1 cellular context compared by ENCODE assay signal in genomic region chr22:20116951-20117645, GRCh38.
TF ChIP-seq lines count a peak whose summit lies in the region.

A gene with protein sequence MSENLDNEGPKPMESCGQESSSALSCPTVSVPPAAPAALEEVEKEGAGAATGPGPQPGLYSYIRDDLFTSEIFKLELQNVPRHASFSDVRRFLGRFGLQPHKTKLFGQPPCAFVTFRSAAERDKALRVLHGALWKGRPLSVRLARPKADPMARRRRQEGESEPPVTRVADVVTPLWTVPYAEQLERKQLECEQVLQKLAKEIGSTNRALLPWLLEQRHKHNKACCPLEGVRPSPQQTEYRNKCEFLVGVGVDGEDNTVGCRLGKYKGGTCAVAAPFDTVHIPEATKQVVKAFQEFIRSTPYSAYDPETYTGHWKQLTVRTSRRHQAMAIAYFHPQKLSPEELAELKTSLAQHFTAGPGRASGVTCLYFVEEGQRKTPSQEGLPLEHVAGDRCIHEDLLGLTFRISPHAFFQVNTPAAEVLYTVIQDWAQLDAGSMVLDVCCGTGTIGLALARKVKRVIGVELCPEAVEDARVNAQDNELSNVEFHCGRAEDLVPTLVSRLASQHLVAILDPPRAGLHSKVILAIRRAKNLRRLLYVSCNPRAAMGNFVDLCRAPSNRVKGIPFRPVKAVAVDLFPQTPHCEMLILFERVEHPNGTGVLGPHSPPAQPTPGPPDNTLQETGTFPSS (minus strand): TSS chr22:20117226. CDS start chr22:20116906, 320 bp downstream.

TF ChIP-seq in HepG2, 621 proteins besides CTCF, POLR2A, EP300 and RAD21 (continued from another document and continues in another):
- TF ChIP-seq AHDC1 (CRISPR knock-in tag; IDR thresholded peaks at IDR 0.05; ENCODE audit: borderline replicate concordance) = peak; percentile 47; the same call in 1 of the 2 replicates
- no peak for TF ChIP-seq ZNF891 (CRISPR knock-in tag; IDR thresholded peaks at IDR 0.05)
- peak; percentile 91 for TF ChIP-seq YEATS4 (CRISPR knock-in tag; IDR thresholded peaks at IDR 0.05; ENCODE audit: borderline replicate concordance)
- TF ChIP-seq CHD4 (IDR thresholded peaks at IDR 0.05; ENCODE audit: borderline replicate concordance, low read length) = no peak
- TF ChIP-seq, protein P1, sequence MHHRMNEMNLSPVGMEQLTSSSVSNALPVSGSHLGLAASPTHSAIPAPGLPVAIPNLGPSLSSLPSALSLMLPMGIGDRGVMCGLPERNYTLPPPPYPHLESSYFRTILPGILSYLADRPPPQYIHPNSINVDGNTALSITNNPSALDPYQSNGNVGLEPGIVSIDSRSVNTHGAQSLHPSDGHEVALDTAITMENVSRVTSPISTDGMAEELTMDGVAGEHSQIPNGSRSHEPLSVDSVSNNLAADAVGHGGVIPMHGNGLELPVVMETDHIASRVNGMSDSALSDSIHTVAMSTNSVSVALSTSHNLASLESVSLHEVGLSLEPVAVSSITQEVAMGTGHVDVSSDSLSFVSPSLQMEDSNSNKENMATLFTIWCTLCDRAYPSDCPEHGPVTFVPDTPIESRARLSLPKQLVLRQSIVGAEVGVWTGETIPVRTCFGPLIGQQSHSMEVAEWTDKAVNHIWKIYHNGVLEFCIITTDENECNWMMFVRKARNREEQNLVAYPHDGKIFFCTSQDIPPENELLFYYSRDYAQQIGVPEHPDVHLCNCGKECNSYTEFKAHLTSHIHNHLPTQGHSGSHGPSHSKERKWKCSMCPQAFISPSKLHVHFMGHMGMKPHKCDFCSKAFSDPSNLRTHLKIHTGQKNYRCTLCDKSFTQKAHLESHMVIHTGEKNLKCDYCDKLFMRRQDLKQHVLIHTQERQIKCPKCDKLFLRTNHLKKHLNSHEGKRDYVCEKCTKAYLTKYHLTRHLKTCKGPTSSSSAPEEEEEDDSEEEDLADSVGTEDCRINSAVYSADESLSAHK (CRISPR knock-in tag; IDR thresholded peaks at IDR 0.05; ENCODE audit: borderline replicate concordance) = no peak
- TF ChIP-seq, protein P2, sequence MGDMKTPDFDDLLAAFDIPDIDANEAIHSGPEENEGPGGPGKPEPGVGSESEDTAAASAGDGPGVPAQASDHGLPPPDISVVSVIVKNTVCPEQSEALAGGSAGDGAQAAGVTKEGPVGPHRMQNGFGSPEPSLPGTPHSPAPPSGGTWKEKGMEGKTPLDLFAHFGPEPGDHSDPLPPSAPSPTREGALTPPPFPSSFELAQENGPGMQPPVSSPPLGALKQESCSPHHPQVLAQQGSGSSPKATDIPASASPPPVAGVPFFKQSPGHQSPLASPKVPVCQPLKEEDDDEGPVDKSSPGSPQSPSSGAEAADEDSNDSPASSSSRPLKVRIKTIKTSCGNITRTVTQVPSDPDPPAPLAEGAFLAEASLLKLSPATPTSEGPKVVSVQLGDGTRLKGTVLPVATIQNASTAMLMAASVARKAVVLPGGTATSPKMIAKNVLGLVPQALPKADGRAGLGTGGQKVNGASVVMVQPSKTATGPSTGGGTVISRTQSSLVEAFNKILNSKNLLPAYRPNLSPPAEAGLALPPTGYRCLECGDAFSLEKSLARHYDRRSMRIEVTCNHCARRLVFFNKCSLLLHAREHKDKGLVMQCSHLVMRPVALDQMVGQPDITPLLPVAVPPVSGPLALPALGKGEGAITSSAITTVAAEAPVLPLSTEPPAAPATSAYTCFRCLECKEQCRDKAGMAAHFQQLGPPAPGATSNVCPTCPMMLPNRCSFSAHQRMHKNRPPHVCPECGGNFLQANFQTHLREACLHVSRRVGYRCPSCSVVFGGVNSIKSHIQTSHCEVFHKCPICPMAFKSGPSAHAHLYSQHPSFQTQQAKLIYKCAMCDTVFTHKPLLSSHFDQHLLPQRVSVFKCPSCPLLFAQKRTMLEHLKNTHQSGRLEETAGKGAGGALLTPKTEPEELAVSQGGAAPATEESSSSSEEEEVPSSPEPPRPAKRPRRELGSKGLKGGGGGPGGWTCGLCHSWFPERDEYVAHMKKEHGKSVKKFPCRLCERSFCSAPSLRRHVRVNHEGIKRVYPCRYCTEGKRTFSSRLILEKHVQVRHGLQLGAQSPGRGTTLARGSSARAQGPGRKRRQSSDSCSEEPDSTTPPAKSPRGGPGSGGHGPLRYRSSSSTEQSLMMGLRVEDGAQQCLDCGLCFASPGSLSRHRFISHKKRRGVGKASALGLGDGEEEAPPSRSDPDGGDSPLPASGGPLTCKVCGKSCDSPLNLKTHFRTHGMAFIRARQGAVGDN (CRISPR knock-in tag; IDR thresholded peaks at IDR 0.05) = peak; percentile 90
- TF ChIP-seq, protein P3, sequence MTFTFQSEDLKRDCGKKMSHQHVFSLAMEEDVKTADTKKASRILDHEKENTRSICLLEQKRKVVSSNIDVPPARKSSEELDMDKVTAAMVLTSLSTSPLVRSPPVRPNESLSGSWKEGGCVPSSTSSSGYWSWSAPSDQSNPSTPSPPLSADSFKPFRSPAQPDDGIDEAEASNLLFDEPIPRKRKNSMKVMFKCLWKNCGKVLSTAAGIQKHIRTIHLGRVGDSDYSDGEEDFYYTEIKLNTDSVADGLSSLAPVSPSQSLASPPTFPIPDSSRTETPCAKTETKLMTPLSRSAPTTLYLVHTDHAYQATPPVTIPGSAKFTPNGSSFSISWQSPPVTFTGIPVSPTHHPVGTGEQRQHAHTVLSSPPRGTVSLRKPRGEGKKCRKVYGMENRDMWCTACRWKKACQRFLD (CRISPR knock-in tag; IDR thresholded peaks at IDR 0.05; ENCODE audit: borderline replicate concordance) = no peak
- no peak for TF ChIP-seq ZNF12 (CRISPR knock-in tag; IDR thresholded peaks at IDR 0.05)
- TF ChIP-seq, protein P4, sequence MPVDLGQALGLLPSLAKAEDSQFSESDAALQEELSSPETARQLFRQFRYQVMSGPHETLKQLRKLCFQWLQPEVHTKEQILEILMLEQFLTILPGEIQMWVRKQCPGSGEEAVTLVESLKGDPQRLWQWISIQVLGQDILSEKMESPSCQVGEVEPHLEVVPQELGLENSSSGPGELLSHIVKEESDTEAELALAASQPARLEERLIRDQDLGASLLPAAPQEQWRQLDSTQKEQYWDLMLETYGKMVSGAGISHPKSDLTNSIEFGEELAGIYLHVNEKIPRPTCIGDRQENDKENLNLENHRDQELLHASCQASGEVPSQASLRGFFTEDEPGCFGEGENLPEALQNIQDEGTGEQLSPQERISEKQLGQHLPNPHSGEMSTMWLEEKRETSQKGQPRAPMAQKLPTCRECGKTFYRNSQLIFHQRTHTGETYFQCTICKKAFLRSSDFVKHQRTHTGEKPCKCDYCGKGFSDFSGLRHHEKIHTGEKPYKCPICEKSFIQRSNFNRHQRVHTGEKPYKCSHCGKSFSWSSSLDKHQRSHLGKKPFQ (CRISPR knock-in tag; IDR thresholded peaks at IDR 0.05; ENCODE audit: insufficient replicate concordance) = peak; percentile 84
- TF ChIP-seq ELF3 (CRISPR knock-in tag; IDR thresholded peaks at IDR 0.05) = peak; percentile 79; the same call in 1 of the 2 replicates
- peak; percentile 86 for TF ChIP-seq REPIN1 (CRISPR knock-in tag; IDR thresholded peaks at IDR 0.05; ENCODE audit: borderline replicate concordance, low read depth)
- TF ChIP-seq SNAPC2 (CRISPR knock-in tag; IDR thresholded peaks at IDR 0.05) = peak; percentile 91
- peak; percentile 86 for TF ChIP-seq ZNF672 (CRISPR knock-in tag; IDR thresholded peaks at IDR 0.05)
- no peak for TF ChIP-seq MAF1 (CRISPR knock-in tag; IDR thresholded peaks at IDR 0.05; ENCODE audit: borderline replicate concordance)
- TF ChIP-seq ZNF772 (CRISPR knock-in tag; IDR thresholded peaks at IDR 0.05) = peak; percentile 91
- no peak for TF ChIP-seq KDM6A (CRISPR knock-in tag; IDR thresholded peaks at IDR 0.05; ENCODE audit: low read depth)
- peak; percentile 77 for TF ChIP-seq ZBTB38 (CRISPR knock-in tag; IDR thresholded peaks at IDR 0.05)
- TF ChIP-seq TAF1 (CRISPR knock-in tag; IDR thresholded peaks at IDR 0.05) = peak; percentile 56; the same call in 1 of the 2 replicates
- peak; percentile 82 for TF ChIP-seq IRF2 (CRISPR knock-in tag; IDR thresholded peaks at IDR 0.05)
- 0 out of 2 replicates have a peak, but pooled peaks have one; percentile 57 for TF ChIP-seq ZBTB42 (CRISPR knock-in tag; IDR thresholded peaks at IDR 0.05)
- 0 out of 2 replicates have a peak, but pooled peaks have one; percentile 63 for TF ChIP-seq BHLHE40 (IDR thresholded peaks at IDR 0.05; ENCODE audit: low read length)
- TF ChIP-seq RARA (CRISPR knock-in tag; IDR thresholded peaks at IDR 0.05) = peak; percentile 74
- TF ChIP-seq MED1 (CRISPR knock-in tag; IDR thresholded peaks at IDR 0.05) = peak; percentile 84
- TF ChIP-seq, protein P5, sequence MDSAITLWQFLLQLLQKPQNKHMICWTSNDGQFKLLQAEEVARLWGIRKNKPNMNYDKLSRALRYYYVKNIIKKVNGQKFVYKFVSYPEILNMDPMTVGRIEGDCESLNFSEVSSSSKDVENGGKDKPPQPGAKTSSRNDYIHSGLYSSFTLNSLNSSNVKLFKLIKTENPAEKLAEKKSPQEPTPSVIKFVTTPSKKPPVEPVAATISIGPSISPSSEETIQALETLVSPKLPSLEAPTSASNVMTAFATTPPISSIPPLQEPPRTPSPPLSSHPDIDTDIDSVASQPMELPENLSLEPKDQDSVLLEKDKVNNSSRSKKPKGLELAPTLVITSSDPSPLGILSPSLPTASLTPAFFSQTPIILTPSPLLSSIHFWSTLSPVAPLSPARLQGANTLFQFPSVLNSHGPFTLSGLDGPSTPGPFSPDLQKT (CRISPR knock-in tag; IDR thresholded peaks at IDR 0.05; ENCODE audit: borderline replicate concordance) = peak; percentile 72; the same call in 1 of the 2 replicates
- peak; percentile 74; the same call in 1 of the 2 replicates for TF ChIP-seq ZNF431 (CRISPR knock-in tag; IDR thresholded peaks at IDR 0.05; ENCODE audit: borderline replicate concordance, low read depth)
- TF ChIP-seq RNF2 (conservative IDR thresholded peaks at IDR 0.05; ENCODE audit: low read depth) = peak; percentile 97
- TF ChIP-seq GABPA (IDR thresholded peaks at IDR 0.05; ENCODE audit: low read depth, low read length) = peak; percentile 91
- TF ChIP-seq GABPA (CRISPR knock-in tag; IDR thresholded peaks at IDR 0.05; ENCODE audit: low read depth) = peak; percentile 90
- peak; percentile 55; the same call in 1 of the 2 replicates for TF ChIP-seq HNF1B (CRISPR knock-in tag; IDR thresholded peaks at IDR 0.05)
- TF ChIP-seq SMAD1 (CRISPR knock-in tag; IDR thresholded peaks at IDR 0.05; ENCODE audit: borderline replicate concordance, low read depth) = peak; percentile 83
- peak; percentile 44 for TF ChIP-seq FOXA3 (CRISPR knock-in tag; IDR thresholded peaks at IDR 0.05)
- peak; percentile 91; the same call in 1 of the 2 replicates for TF ChIP-seq ZNF354B (CRISPR knock-in tag; IDR thresholded peaks at IDR 0.05)
- TF ChIP-seq ZNF790 (CRISPR knock-in tag; IDR thresholded peaks at IDR 0.05; ENCODE audit: borderline replicate concordance) = no peak
- TF ChIP-seq ZNF616 (CRISPR knock-in tag; IDR thresholded peaks at IDR 0.05; ENCODE audit: low read depth) = 0 out of 2 replicates have a peak, but pooled peaks have one; percentile 8
- TF ChIP-seq SNRNP70 (IDR thresholded peaks at IDR 0.05; ENCODE audit: low read depth, low read length) = no peak
